Comparison of ENCODE assay signal across 2 cellular contexts in the genomic region with DNA sequence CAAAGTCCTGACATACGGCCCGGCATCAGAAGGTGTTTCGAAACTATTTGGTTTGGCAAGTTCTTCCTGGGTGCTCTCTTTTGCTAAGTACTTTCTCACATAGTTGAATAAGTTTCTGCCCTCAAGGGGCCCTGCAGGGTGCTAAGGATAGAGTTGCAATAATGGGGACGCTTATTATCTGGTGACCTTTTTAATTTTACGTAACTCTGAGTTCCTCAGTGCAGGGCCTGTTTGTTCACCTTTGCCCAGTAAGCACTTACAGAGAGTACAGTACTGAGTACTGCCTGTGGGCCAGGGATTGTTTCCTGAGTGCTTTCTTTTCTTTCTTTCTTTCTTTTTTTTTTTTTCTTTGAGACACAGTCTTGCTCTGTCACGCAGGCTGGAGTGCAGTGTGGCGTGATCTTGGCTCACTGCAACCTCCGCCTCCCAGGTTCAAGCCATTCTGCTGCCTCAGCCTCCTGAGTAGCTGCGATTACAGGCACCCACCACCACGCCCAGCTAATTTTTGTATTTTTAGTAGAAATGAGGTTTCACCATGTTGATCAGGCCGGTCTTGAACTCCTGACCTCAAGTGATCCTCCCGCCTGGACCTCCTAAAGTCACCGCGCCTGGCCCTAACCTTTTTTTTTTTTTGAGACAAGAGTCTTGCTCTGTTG.
TF ChIP-seq lines count a peak whose summit lies in the region.

No MANE protein-coding gene starts in this region.

TF ChIP-seq in K562, 482 proteins besides CTCF, POLR2A, EP300 and RAD21:
- TF ChIP-seq CEBPB (tag; IDR thresholded peaks at IDR 0.05) = 0 out of 2 replicates have a peak, but pooled peaks have one; percentile 18
- TF ChIP-seq ZC3H11A (IDR thresholded peaks at IDR 0.05; ENCODE audit: low read depth, low read length) = no peak
- no peak for TF ChIP-seq HMGN3 (IDR thresholded peaks at IDR 0.05; ENCODE audit: borderline replicate concordance, extremely low read depth, insufficient read length, low read depth, low read length)
- TF ChIP-seq, protein P1, sequence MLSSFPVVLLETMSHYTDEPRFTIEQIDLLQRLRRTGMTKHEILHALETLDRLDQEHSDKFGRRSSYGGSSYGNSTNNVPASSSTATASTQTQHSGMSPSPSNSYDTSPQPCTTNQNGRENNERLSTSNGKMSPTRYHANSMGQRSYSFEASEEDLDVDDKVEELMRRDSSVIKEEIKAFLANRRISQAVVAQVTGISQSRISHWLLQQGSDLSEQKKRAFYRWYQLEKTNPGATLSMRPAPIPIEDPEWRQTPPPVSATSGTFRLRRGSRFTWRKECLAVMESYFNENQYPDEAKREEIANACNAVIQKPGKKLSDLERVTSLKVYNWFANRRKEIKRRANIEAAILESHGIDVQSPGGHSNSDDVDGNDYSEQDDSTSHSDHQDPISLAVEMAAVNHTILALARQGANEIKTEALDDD (IDR thresholded peaks at IDR 0.05) = no peak
- TF ChIP-seq ZNF316 (IDR thresholded peaks at IDR 0.05) = peak; percentile 23; the same call in 1 of the 2 replicates
- no peak for TF ChIP-seq GTF2A2 (tag; IDR thresholded peaks at IDR 0.05)
- TF ChIP-seq, protein P2, sequence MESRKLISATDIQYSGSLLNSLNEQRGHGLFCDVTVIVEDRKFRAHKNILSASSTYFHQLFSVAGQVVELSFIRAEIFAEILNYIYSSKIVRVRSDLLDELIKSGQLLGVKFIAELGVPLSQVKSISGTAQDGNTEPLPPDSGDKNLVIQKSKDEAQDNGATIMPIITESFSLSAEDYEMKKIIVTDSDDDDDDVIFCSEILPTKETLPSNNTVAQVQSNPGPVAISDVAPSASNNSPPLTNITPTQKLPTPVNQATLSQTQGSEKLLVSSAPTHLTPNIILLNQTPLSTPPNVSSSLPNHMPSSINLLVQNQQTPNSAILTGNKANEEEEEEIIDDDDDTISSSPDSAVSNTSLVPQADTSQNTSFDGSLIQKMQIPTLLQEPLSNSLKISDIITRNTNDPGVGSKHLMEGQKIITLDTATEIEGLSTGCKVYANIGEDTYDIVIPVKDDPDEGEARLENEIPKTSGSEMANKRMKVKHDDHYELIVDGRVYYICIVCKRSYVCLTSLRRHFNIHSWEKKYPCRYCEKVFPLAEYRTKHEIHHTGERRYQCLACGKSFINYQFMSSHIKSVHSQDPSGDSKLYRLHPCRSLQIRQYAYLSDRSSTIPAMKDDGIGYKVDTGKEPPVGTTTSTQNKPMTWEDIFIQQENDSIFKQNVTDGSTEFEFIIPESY (CRISPR knock-in tag; IDR thresholded peaks at IDR 0.05) = peak; percentile 74
- 0 out of 2 replicates have a peak, but pooled peaks have one; percentile 24 for TF ChIP-seq CBFA2T3 (IDR thresholded peaks at IDR 0.05)
- TF ChIP-seq NR2C1 (IDR thresholded peaks at IDR 0.05) = no peak
- TF ChIP-seq NR2C1 (tag; IDR thresholded peaks at IDR 0.05) = no peak

TF ChIP-seq in liver, 16 proteins besides CTCF, POLR2A, EP300 and RAD21:
- TF ChIP-seq, protein P3, sequence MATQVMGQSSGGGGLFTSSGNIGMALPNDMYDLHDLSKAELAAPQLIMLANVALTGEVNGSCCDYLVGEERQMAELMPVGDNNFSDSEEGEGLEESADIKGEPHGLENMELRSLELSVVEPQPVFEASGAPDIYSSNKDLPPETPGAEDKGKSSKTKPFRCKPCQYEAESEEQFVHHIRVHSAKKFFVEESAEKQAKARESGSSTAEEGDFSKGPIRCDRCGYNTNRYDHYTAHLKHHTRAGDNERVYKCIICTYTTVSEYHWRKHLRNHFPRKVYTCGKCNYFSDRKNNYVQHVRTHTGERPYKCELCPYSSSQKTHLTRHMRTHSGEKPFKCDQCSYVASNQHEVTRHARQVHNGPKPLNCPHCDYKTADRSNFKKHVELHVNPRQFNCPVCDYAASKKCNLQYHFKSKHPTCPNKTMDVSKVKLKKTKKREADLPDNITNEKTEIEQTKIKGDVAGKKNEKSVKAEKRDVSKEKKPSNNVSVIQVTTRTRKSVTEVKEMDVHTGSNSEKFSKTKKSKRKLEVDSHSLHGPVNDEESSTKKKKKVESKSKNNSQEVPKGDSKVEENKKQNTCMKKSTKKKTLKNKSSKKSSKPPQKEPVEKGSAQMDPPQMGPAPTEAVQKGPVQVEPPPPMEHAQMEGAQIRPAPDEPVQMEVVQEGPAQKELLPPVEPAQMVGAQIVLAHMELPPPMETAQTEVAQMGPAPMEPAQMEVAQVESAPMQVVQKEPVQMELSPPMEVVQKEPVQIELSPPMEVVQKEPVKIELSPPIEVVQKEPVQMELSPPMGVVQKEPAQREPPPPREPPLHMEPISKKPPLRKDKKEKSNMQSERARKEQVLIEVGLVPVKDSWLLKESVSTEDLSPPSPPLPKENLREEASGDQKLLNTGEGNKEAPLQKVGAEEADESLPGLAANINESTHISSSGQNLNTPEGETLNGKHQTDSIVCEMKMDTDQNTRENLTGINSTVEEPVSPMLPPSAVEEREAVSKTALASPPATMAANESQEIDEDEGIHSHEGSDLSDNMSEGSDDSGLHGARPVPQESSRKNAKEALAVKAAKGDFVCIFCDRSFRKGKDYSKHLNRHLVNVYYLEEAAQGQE (IDR thresholded peaks at IDR 0.05) = no peak
- TF ChIP-seq, protein P4, sequence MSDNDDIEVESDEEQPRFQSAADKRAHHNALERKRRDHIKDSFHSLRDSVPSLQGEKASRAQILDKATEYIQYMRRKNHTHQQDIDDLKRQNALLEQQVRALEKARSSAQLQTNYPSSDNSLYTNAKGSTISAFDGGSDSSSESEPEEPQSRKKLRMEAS (IDR thresholded peaks at IDR 0.05) = no peak
- TF ChIP-seq GABPA (IDR thresholded peaks at IDR 0.05 in 1 of 2, conservative IDR thresholded peaks at IDR 0.05 in 1 of 2) = no peak
- no peak for TF ChIP-seq HNF4G (IDR thresholded peaks at IDR 0.05)
- no peak for TF ChIP-seq RXRA (IDR thresholded peaks at IDR 0.05)
- TF ChIP-seq YY1 (IDR thresholded peaks at IDR 0.05) = peak; percentile 39
- TF ChIP-seq FOXA2 (IDR thresholded peaks at IDR 0.05) = no peak
- TF ChIP-seq HNF4A (conservative IDR thresholded peaks at IDR 0.05) = peak; percentile 57 to 64
- TF ChIP-seq NR2F2 (IDR thresholded peaks at IDR 0.05) = no peak
- no peak for TF ChIP-seq JUND (IDR thresholded peaks at IDR 0.05)
- TF ChIP-seq, protein P5, sequence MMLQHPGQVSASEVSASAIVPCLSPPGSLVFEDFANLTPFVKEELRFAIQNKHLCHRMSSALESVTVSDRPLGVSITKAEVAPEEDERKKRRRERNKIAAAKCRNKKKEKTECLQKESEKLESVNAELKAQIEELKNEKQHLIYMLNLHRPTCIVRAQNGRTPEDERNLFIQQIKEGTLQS (IDR thresholded peaks at IDR 0.05) = no peak
- no peak for TF ChIP-seq TAF1 (conservative IDR thresholded peaks at IDR 0.05)
- no peak for TF ChIP-seq FOXA1 (IDR thresholded peaks at IDR 0.05)
- TF ChIP-seq EGR1 (IDR thresholded peaks at IDR 0.05; ENCODE audit: low read depth in 2 of 2) = no peak
- TF ChIP-seq, protein P2 (IDR thresholded peaks at IDR 0.05) = no peak
- peak; percentile 14 for TF ChIP-seq SP1 (IDR thresholded peaks at IDR 0.05)
